13 cellular contexts compared by ENCODE assay signal in genomic region chr6:100230976-100231316, GRCh38.
DNase-seq lines count a peak whose midpoint lies in the region; ATAC-seq, FAIRE-seq and TF ChIP-seq lines count a peak whose summit lies in the region.
"Had no signal": no experiment of that assay in that cellular context is flagged by ENCODE, and none has a peak within 500 bp of the region (broad histone marks: within the 10 kb centered on the region; RNA-seq: fewer than 3 reads in every experiment).

No MANE protein-coding gene starts in this region.

- H3K27ac ChIP-seq in IMR-90 (ENCODE audit: insufficient read depth, low read length) (no peak overlapping the region), K562 (ENCODE audit: extremely low read depth, low read depth, low read length) (no peak overlapping the region)
- H3K27ac ChIP-seq: parathyroid adenoma had no signal

- no CpG with 5 or more reads among the region's 1 CpG for WGBS in IMR-90 (ENCODE audit: extremely low coverage in 2 of 2, insufficient read length in 1 of 2), 2 experiments
- 27% methylated on average over 1 of the region's 1 CpG for WGBS in K562 (ENCODE audit: insufficient coverage, low coverage, missing lambda C conversion rate)

- no peak overlapping the region for H3K4me2 ChIP-seq in IMR-90 (ENCODE audit: low read depth, low read length)
- no peak overlapping the region; the same call in 1 of the 2 replicates for H3K4me2 ChIP-seq in K562 (ENCODE audit: insufficient read depth, low read length)

- no peak overlapping the region for H3K14ac ChIP-seq in IMR-90 (replicated peaks; ENCODE audit: low read depth, low read length)

- no peak overlapping the region for H4K91ac ChIP-seq in IMR-90 (ENCODE audit: insufficient read depth, low read depth, low read length)

- H3K56ac ChIP-seq in IMR-90 (ENCODE audit: extremely low read depth, insufficient read depth, low read length): no peak overlapping the region

- H3K9ac ChIP-seq in IMR-90 (ENCODE audit: low read depth, low read length) (no peak overlapping the region), K562 (ENCODE audit: insufficient read depth in 1 of 2, low read depth in 2 of 2, low read length in 2 of 2) (no peak overlapping the region)
- H3K9ac ChIP-seq: parathyroid adenoma had no signal

- H3K23ac ChIP-seq in IMR-90 (ENCODE audit: low read depth, low read length): no peak overlapping the region

- POLR2A ChIA-PET in IMR-90 (lab: Charles Lee; ENCODE audit: unreplicated experiment): no interaction called here
- POLR2A ChIA-PET in K562 (lab: Yijun Ruan, JAX): interaction anchor here (0.7 to 1.7 kb wide), 3 partner anchors 11 to 22 kb away, joined by 3 to 6 read pairs (median 4); no protein-coding TSS in a partner anchor

- DNase-seq in AG20443 (ENCODE audit: low spot score): peak; percentile 28
- peak; percentile 27 for DNase-seq in IMR-90
- DNase-seq in K562 (ENCODE audit: extremely low read depth in 1 of 4, low spot score in 3 of 4): no peak
- DNase-seq in kidney epithelial cell (ENCODE audit: low read depth): peak; percentile 26
- no peak for DNase-seq in SIG-M5 treated with dmso at 0.1 percent for 504 hours (lab: John Stamatoyannopoulos, UW; ENCODE audit: unreplicated experiment)
- no peak for DNase-seq in GM20000 (ENCODE audit: low spot score)
- DNase-seq in DMS53 (lab: John Stamatoyannopoulos, UW): no peak
- DNase-seq: activated CD4-positive, CD25-positive, alpha-beta regulatory T cell; immature natural killer cell; midbrain; NCI-H1105 had no signal

- TF ChIP-seq CTCF in IMR-90 (conservative IDR thresholded peaks at IDR 0.05; ENCODE audit: low read depth, low read length): no peak
- no peak for TF ChIP-seq CTCF in K562 (IDR thresholded peaks at IDR 0.05 in 2 of 3, conservative IDR thresholded peaks at IDR 0.05 in 1 of 3; ENCODE audit: insufficient read depth in 2 of 3, low read depth in 1 of 3, low read length in 3 of 3)
- no peak for TF ChIP-seq CTCF in kidney epithelial cell (IDR thresholded peaks at IDR 0.05; ENCODE audit: insufficient read depth, low read length, poor library complexity, severe bottlenecking)
- no peak for TF ChIP-seq CTCF in GM20000 (IDR thresholded peaks at IDR 0.05; ENCODE audit: extremely low read depth, missing control alignments)

- no peaks in the 10 kb centered on the region for H3K9me1 ChIP-seq in IMR-90 (ENCODE audit: insufficient read depth, low read length)
- no peaks in the 10 kb centered on the region for H3K9me1 ChIP-seq in K562 (ENCODE audit: control insufficient read depth, insufficient read depth, low read length)

- no peak overlapping the region for H2AFZ ChIP-seq in IMR-90 (replicated peaks; ENCODE audit: low read length, poor library complexity)
- H2AFZ ChIP-seq in K562 (ENCODE audit: low read depth, low read length): peak overlapping the region; percentile 98

- in situ Hi-C loops in IMR-90 (cut with MboI; ENCODE audit: low sequenced_read_pairs): no loop called here
- in situ Hi-C loops in K562 (cut with MboI): no loop called here

- no peak for FAIRE-seq in K562 (lab: Jason Lieb, UNC)

- H3K4ac ChIP-seq in IMR-90 (ENCODE audit: low read depth, low read length): no peak overlapping the region

- no peak for TF ChIP-seq EP300 in K562 (IDR thresholded peaks at IDR 0.05; ENCODE audit: low read length)

- intact Hi-C loops in IMR-90 (cut with micrococcal nuclease) (loop anchor here (10.0 kb wide), 1 partner anchor 116 kb away; no protein-coding TSS in a partner anchor), K562 (cut with micrococcal nuclease) (no loop called here)

- H3K36me3 ChIP-seq in IMR-90 (ENCODE audit: control insufficient read depth, insufficient read depth, low read length) (no peaks in the 10 kb centered on the region), K562 (ENCODE audit: control insufficient read depth, insufficient read depth, low read length) (no peaks in the 10 kb centered on the region), kidney epithelial cell (ENCODE audit: control insufficient read depth, insufficient read depth, low read length) (no peaks in the 10 kb centered on the region)

- TF ChIP-seq RAD21 in IMR-90 (IDR thresholded peaks at IDR 0.05; ENCODE audit: low read length) (no peak), K562 (CRISPR knock-in tag; conservative IDR thresholded peaks at IDR 0.05 in 1 of 2, IDR thresholded peaks at IDR 0.05 in 1 of 2) (no peak)

- H4K8ac ChIP-seq in IMR-90 (ENCODE audit: low read depth in 2 of 2, low read length in 2 of 2): no peak overlapping the region

- H3K79me1 ChIP-seq in IMR-90 (ENCODE audit: low read depth in 1 of 2, low read length in 2 of 2): no peaks in the 10 kb centered on the region

- H4K20me1 ChIP-seq in IMR-90 (ENCODE audit: insufficient read depth, low read length) (no peaks in the 10 kb centered on the region), K562 (replicated peaks; ENCODE audit: control insufficient read depth, insufficient read depth, low read length) (no peaks in the 10 kb centered on the region)

- H3K4me1 ChIP-seq in IMR-90 (ENCODE audit: control insufficient read depth, insufficient read depth, low read length): peaks cover 2% of the 10 kb centered on the region; the same call in 1 of the 2 replicates
- peaks cover 3 to 33% of the 10 kb centered on the region in 2 experiments for H3K4me1 ChIP-seq in K562 (replicated peaks in 1 of 2; ENCODE audit: control insufficient read depth in 2 of 2, insufficient read depth in 2 of 2, low read length in 2 of 2)
- H3K4me1 ChIP-seq: parathyroid adenoma had no signal

- H2BK120ac ChIP-seq in IMR-90 (ENCODE audit: low read depth, low read length): no peak overlapping the region; the same call in 1 of the 2 replicates

- H2BK20ac ChIP-seq in IMR-90 (ENCODE audit: low read depth, low read length): no peak overlapping the region

- H2BK15ac ChIP-seq in IMR-90 (ENCODE audit: low read depth, low read length): no peak overlapping the region

- BruUV-seq in IMR-90 (replicated peaks; lab: Mats Ljungman, UMichigan) (no TSS peak), K562 (replicated peaks; lab: Mats Ljungman, UMichigan) (no TSS peak)

- no peak overlapping the region for H2AK5ac ChIP-seq in IMR-90 (ENCODE audit: low read depth, low read length)

- CTCF ChIA-PET in IMR-90 (lab: Yijun Ruan, JAX) (interaction anchor here (0.9 kb wide), 1 partner anchor 18 kb away, joined by 3 read pairs; no protein-coding TSS in a partner anchor), K562 (lab: Yijun Ruan, JAX; ENCODE audit: low intra/inter-chr PET ratio) (interaction anchor here (0.7 kb wide), 1 partner anchor 301 kb away, joined by 3 read pairs; no protein-coding TSS in a partner anchor)

- no peak overlapping the region for H2AK9ac ChIP-seq in IMR-90 (replicated peaks; ENCODE audit: low read depth, low read length, poor library complexity)

- dilution Hi-C loops in IMR-90 (cut with HindIII; ENCODE audit: low sequenced_read_pairs, unreplicated experiment): no loop called here

- ATAC-seq in IMR-90 (ENCODE audit: low read depth) (no peak), K562 (no peak), GM18511 (IDR thresholded peaks at IDR 0.05; ENCODE audit: unreplicated experiment) (no peak)

- no peaks in the 10 kb centered on the region for H3K27me3 ChIP-seq in IMR-90 (ENCODE audit: control insufficient read depth, insufficient read depth, low read length)
- no peaks in the 10 kb centered on the region for H3K27me3 ChIP-seq in K562 (ENCODE audit: control insufficient read depth in 2 of 2, insufficient read depth in 2 of 2, low read length in 2 of 2)
- no peaks in the 10 kb centered on the region for H3K27me3 ChIP-seq in kidney epithelial cell (ENCODE audit: control insufficient read depth, insufficient read depth, low read length)

- H4K5ac ChIP-seq in IMR-90 (ENCODE audit: low read depth, low read length): no peak overlapping the region

- H3K9me3 ChIP-seq in IMR-90 (ENCODE audit: control insufficient read depth, insufficient read depth, low read length) (no peaks in the 10 kb centered on the region), K562 (replicated peaks; ENCODE audit: control insufficient read depth, insufficient read depth, low read depth, low read length) (no peaks in the 10 kb centered on the region)

- no peak overlapping the region for H2BK5ac ChIP-seq in IMR-90 (ENCODE audit: low read depth, low read length, poor library complexity, severe bottlenecking)

- TF ChIP-seq POLR2A in IMR-90 (IDR thresholded peaks at IDR 0.05; ENCODE audit: low read depth, low read length): no peak
- TF ChIP-seq POLR2A in K562 (conservative IDR thresholded peaks at IDR 0.05): no peak

- H3K4me3 ChIP-seq in IMR-90 (ENCODE audit: insufficient read depth, low read depth, low read length) (no peak overlapping the region), K562 (no peak overlapping the region), kidney epithelial cell (ENCODE audit: low read depth, low read length) (no peak overlapping the region)

- H3K18ac ChIP-seq in IMR-90 (ENCODE audit: low read depth, low read length): no peak overlapping the region

- no peaks in the 10 kb centered on the region for H3K79me2 ChIP-seq in K562 (ENCODE audit: control insufficient read depth, insufficient read depth, low read length)
- H3K79me2 ChIP-seq: parathyroid adenoma had no signal

TF ChIP-seq in IMR-90, 13 proteins besides CTCF, POLR2A, EP300 and RAD21:
- TF ChIP-seq CHD1 (IDR thresholded peaks at IDR 0.05; ENCODE audit: low read depth, low read length) (no peak), RFX5 (IDR thresholded peaks at IDR 0.05; ENCODE audit: low read depth, low read length) (no peak), CEBPB (IDR thresholded peaks at IDR 0.05; ENCODE audit: low read depth, low read length) (no peak), RCOR1 (IDR thresholded peaks at IDR 0.05; ENCODE audit: insufficient replicate concordance, low read length) (no peak)

TF ChIP-seq in K562, 482 proteins besides CTCF, POLR2A, EP300 and RAD21 (continues in another document):
- no peak for TF ChIP-seq TEAD2 (tag; IDR thresholded peaks at IDR 0.05)

Comparison
In these comparisons a context has a peak if more than half of its experiments do, and no peak if none do; other contexts are left out.
1. DNase-seq: peak in AG20443 (single experiment), IMR-90 (single experiment) and kidney epithelial cell (single experiment); none in K562 (0 of 4), SIG-M5 treated with dmso at 0.1 percent for 504 hours (single experiment), GM20000 (single experiment) and DMS53 (single experiment).